ENCODE assay signal across 24 cellular contexts in the genomic region with DNA sequence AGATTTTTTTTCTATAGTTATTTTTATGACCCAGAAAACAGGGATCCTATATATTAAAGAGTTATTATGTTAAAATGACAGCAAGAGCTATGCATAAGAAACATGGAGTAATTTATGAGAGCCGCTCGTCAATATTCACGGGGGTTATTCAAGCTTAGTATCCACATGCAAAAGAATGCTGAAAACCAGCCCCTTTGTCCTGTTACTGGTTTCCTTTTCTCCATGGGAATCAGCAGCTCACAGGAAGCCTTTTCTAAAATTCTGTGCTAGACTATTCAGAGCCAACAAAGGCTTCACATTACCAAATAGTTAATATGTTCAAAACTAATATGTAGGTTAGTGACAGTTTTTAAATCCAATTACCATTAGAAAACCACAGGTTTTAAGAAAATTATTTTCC.
"Had no signal": no experiment of that assay in that cellular context is flagged by ENCODE, and none has a peak within 500 bp of the region (broad histone marks: within the 10 kb centered on the region; RNA-seq: fewer than 3 reads in every experiment).

No MANE protein-coding gene starts in this region.

- H3K4me3 Mint-ChIP-seq: activated CD4-positive, alpha-beta T cell treated with anti-CD3 and anti-CD28 coated beads, Interleukin-2, amount 10 ng/mL, durations not matched to agents 7 days and 5 days; activated CD8-positive, alpha-beta T cell treated with anti-CD3 and anti-CD28 coated beads for 36 hours; activated naive CD8-positive, alpha-beta T cell treated with anti-CD3 and anti-CD28 coated beads, Interleukin-2, amount 10 ng/mL, durations not matched to agents 7 days and 5 days; activated T-cell treated with anti-CD3 and anti-CD28 coated beads, Interleukin-2, amount 50 U/mL, for 72 hours; T-cell had no signal

- ATAC-seq: activated CD8-positive, alpha-beta T cell treated with anti-CD3 and anti-CD28 coated beads for 36 hours; activated T-cell treated with anti-CD3 and anti-CD28 coated beads, Interleukin-2, amount 50 U/mL, for 72 hours; T-cell had no signal

- H3K36me3 ChIP-seq: adrenal gland had no signal

- H3K4me1 Mint-ChIP-seq: activated CD4-positive, alpha-beta T cell treated with anti-CD3 and anti-CD28 coated beads, Interleukin-2, amount 10 ng/mL, durations not matched to agents 7 days and 5 days; activated naive CD8-positive, alpha-beta T cell treated with anti-CD3 and anti-CD28 coated beads, Interleukin-2, amount 10 ng/mL, durations not matched to agents 7 days and 5 days; T-cell had no signal

- DNase-seq: activated CD4-positive, alpha-beta T cell treated with anti-CD3 and anti-CD28 coated beads, Interleukin-2, amount 10 ng/mL, durations not matched to agents 7 days and 5 days; activated CD4-positive, CD25-positive, alpha-beta regulatory T cell; activated CD8-positive, alpha-beta memory T cell treated with anti-CD3 and anti-CD28 coated beads, Interleukin-2, amount 50 U/mL, for 4 hours; activated CD8-positive, alpha-beta T cell treated with anti-CD3 and anti-CD28 coated beads for 36 hours; activated naive CD4-positive, alpha-beta T cell treated with anti-CD3 and anti-CD28 coated beads, Interleukin-2, amount 50 U/mL, for 16 hours; activated naive CD8-positive, alpha-beta T cell treated with anti-CD3 and anti-CD28 coated beads, Interleukin-2, amount 10 ng/mL, durations not matched to agents 7 days and 5 days; activated T-cell treated with anti-CD3 and anti-CD28 coated beads, Interleukin-2, amount 50 U/mL, for 72 hours; adrenal gland; anterior cingulate cortex; cerebellar nuclear complex; Karpas-422; MM.1S; NCI-H1105; NCI-H1436; NCI-H1694 treated with DMSO at 0.1 percent for 48 hours; NCI-H2029 treated with DMSO at 0.1 percent for 48 hours; NCI-H510A treated with DMSO at 0.1 percent for 48 hours; NCI-H69; NK-92 treated with Interleukin-12 subunit alpha and Interleukin-12 subunit beta, amount 100 ng/mL, for 24 hours; OCI-M1; SHP77 treated with DMSO at 0.1 percent for 48 hours; T-cell; T-helper 2 cell; T1000 had no signal

- H3K36me3 Mint-ChIP-seq: activated naive CD8-positive, alpha-beta T cell treated with anti-CD3 and anti-CD28 coated beads, Interleukin-2, amount 10 ng/mL, durations not matched to agents 7 days and 5 days; T-cell had no signal

- H3K4me3 ChIP-seq: adrenal gland had no signal

- H3K27ac ChIP-seq: adrenal gland had no signal

- H3K9me3 ChIP-seq: adrenal gland had no signal

- H3K27me3 Mint-ChIP-seq: activated CD4-positive, alpha-beta T cell treated with anti-CD3 and anti-CD28 coated beads, Interleukin-2, amount 10 ng/mL, durations not matched to agents 7 days and 5 days; activated CD8-positive, alpha-beta T cell treated with anti-CD3 and anti-CD28 coated beads for 36 hours; activated naive CD8-positive, alpha-beta T cell treated with anti-CD3 and anti-CD28 coated beads, Interleukin-2, amount 10 ng/mL, durations not matched to agents 7 days and 5 days; T-cell had no signal

- H3K27me3 ChIP-seq: adrenal gland had no signal

- H3K27ac Mint-ChIP-seq: activated CD4-positive, alpha-beta T cell treated with anti-CD3 and anti-CD28 coated beads, Interleukin-2, amount 10 ng/mL, durations not matched to agents 7 days and 5 days; activated CD8-positive, alpha-beta T cell treated with anti-CD3 and anti-CD28 coated beads for 36 hours; activated naive CD8-positive, alpha-beta T cell treated with anti-CD3 and anti-CD28 coated beads, Interleukin-2, amount 10 ng/mL, durations not matched to agents 7 days and 5 days; activated T-cell treated with anti-CD3 and anti-CD28 coated beads, Interleukin-2, amount 50 U/mL, for 72 hours; T-cell had no signal

- H3K9me3 Mint-ChIP-seq: activated CD4-positive, alpha-beta T cell treated with anti-CD3 and anti-CD28 coated beads, Interleukin-2, amount 10 ng/mL, durations not matched to agents 7 days and 5 days; activated CD8-positive, alpha-beta T cell treated with anti-CD3 and anti-CD28 coated beads for 36 hours; activated naive CD8-positive, alpha-beta T cell treated with anti-CD3 and anti-CD28 coated beads, Interleukin-2, amount 10 ng/mL, durations not matched to agents 7 days and 5 days; T-cell had no signal

- H3K4me1 ChIP-seq: adrenal gland had no signal
